ENCODE assay signal across 1 cellular context in the genomic region with DNA sequence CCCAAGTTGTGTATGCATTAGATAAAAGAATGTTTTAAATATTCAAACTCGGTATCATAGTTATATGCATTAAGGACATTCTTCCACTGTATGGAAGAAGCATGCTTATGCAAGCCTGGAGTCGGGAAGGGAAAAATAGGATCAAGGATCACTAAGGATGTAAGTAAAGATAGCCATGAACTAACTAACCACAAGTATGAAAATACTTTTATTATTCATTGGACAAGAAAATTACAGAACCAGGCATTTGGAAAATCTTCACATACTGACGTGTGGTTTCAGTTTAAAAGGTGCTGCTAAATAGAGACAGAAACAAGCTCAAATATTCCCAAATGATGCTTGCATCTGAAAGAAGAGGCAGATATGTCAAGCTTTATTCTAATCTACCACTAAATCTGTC.
TF ChIP-seq lines count a peak whose summit lies in the region.

No MANE protein-coding gene starts in this region.

TF ChIP-seq in SK-N-SH, 30 proteins besides CTCF, POLR2A, EP300 and RAD21 (continued from another document):
- TF ChIP-seq, protein P1, sequence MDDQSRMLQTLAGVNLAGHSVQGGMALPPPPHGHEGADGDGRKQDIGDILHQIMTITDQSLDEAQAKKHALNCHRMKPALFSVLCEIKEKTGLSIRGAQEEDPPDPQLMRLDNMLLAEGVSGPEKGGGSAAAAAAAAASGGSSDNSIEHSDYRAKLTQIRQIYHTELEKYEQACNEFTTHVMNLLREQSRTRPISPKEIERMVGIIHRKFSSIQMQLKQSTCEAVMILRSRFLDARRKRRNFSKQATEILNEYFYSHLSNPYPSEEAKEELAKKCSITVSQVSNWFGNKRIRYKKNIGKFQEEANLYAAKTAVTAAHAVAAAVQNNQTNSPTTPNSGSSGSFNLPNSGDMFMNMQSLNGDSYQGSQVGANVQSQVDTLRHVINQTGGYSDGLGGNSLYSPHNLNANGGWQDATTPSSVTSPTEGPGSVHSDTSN (IDR thresholded peaks at IDR 0.05) = peak; percentile 23; the same call in 1 of the 2 replicates
- 0 out of 2 replicates have a peak, but pooled peaks have one; percentile 4 for TF ChIP-seq FOSL2 (IDR thresholded peaks at IDR 0.05; ENCODE audit: borderline replicate concordance, low read depth)
- no peak for TF ChIP-seq MEF2A (IDR thresholded peaks at IDR 0.05; ENCODE audit: borderline replicate concordance, low read depth)
